In genomic region chr6:75676377-75676776, GRCh38 we compare ENCODE assay signal across 7 cellular contexts.
"Had no signal": no experiment of that assay in that cellular context is flagged by ENCODE, and none has a peak within 500 bp of the region (broad histone marks: within the 10 kb centered on the region; RNA-seq: fewer than 3 reads in every experiment).

No MANE protein-coding gene starts in this region.

- DNase-seq: H9, HCEC 1CT, Kasumi-1, KG1 had no signal

- H3K4me2 ChIP-seq: GM23338 had no signal

- H2AFZ ChIP-seq: GM23338 had no signal

- H3K4me3 ChIP-seq: GM23338 had no signal

- FAIRE-seq: H1, H54 had no signal

- ATAC-seq: GM23338 had no signal
